Comparison of ENCODE assay signal across 18 cellular contexts in genomic region chr14:22397338-22397737, GRCh38.
"Had no signal": no experiment of that assay in that cellular context is flagged by ENCODE, and none has a peak within 500 bp of the region (broad histone marks: within the 10 kb centered on the region; RNA-seq: fewer than 3 reads in every experiment).

No MANE protein-coding gene starts in this region.

- H3K27me3 ChIP-seq: gastroesophageal sphincter, ovary, right atrium auricular region, suprapubic skin, thyroid gland had no signal

- H3K4me1 ChIP-seq: esophagus squamous epithelium, gastroesophageal sphincter, thyroid gland had no signal

- H3K36me3 ChIP-seq: esophagus squamous epithelium, gastroesophageal sphincter, ovary, right atrium auricular region, suprapubic skin, thyroid gland had no signal

- ATAC-seq: effector memory CD8-positive, alpha-beta T cell; gastroesophageal sphincter; left lobe of liver; naive thymus-derived CD8-positive, alpha-beta T cell; stimulated activated naive CD8-positive, alpha-beta T cell treated with anti-CD3 and anti-CD28 coated beads, Interleukin-15, Interleukin-2, amounts not matched to agents 100 U/mL and 50 U/mL, for 24 hours had no signal

- H3K9me3 ChIP-seq: esophagus squamous epithelium, gastroesophageal sphincter, ovary, right atrium auricular region, suprapubic skin, thyroid gland had no signal

- DNase-seq: cortex of kidney; effector memory CD8-positive, alpha-beta T cell; esophagus squamous epithelium; foreskin fibroblast; islet precursor cell; mammary epithelial cell; naive thymus-derived CD8-positive, alpha-beta T cell; nucleus accumbens; ovary; small intestine; stimulated activated CD4-positive, alpha-beta T cell treated with anti-CD3 and anti-CD28 coated beads, Interleukin-2, amount 100 ng/mL, for 48 hours; stimulated activated naive CD8-positive, alpha-beta T cell treated with anti-CD3 and anti-CD28 coated beads, Interleukin-15, Interleukin-2, amounts not matched to agents 100 U/mL and 50 U/mL, for 24 hours; thyroid gland had no signal

- H3K27ac ChIP-seq: epithelial cell of prostate, esophagus squamous epithelium, gastroesophageal sphincter, ovary, right atrium auricular region, suprapubic skin, thyroid gland had no signal

- H3K4me3 ChIP-seq: esophagus squamous epithelium, gastroesophageal sphincter, ovary, right atrium auricular region, suprapubic skin, thyroid gland had no signal
